ENCODE assay signal across 16 cellular contexts in genomic region chr1:230807551-230808267, GRCh38.
DNase-seq lines count a peak whose midpoint lies in the region; ATAC-seq and TF ChIP-seq lines count a peak whose summit lies in the region.
"Had no signal": no experiment of that assay in that cellular context is flagged by ENCODE, and none has a peak within 500 bp of the region (broad histone marks: within the 10 kb centered on the region; RNA-seq: fewer than 3 reads in every experiment).

No MANE protein-coding gene starts in this region.

- peak overlapping the region; percentile 55 for H2AFZ ChIP-seq in GM23248

- in situ Hi-C loops in GM23248 (cut with MboI): no loop called here

- H3K9me3 ChIP-seq in GM23248 (ENCODE audit: low read depth): peaks cover 3% of the 10 kb centered on the region
- H3K9me3 ChIP-seq: lower lobe of right lung, neutrophil had no signal

- H3K27ac ChIP-seq in GM23248 (no peak overlapping the region), coronary artery (peak overlapping the region; percentile 54 to 61)
- H3K27ac ChIP-seq: lower lobe of right lung, neutrophil had no signal

- intact Hi-C loops in sciatic nerve (cut with DNase I): no loop called here

- H3K4me1 ChIP-seq in GM23248 (ENCODE audit: insufficient read depth): no peaks in the 10 kb centered on the region
- H3K4me1 ChIP-seq: lower lobe of right lung had no signal

- H3K9me2 ChIP-seq in GM23248 (ENCODE audit: insufficient read depth): no peaks in the 10 kb centered on the region

- H3K9ac ChIP-seq in GM23248: no peak overlapping the region

- no peaks in the 10 kb centered on the region for H3K36me3 ChIP-seq in GM23248 (ENCODE audit: low read depth)
- H3K36me3 ChIP-seq: lower lobe of right lung, neutrophil had no signal

- no peak for TF ChIP-seq CTCF in coronary artery (IDR thresholded peaks at IDR 0.05)

- no peaks in the 10 kb centered on the region for H3F3A ChIP-seq in GM23248 (ENCODE audit: insufficient read depth)

- no peaks in the 10 kb centered on the region for H3K79me2 ChIP-seq in GM23248 (ENCODE audit: insufficient read depth)

- peak; percentile 87 for ATAC-seq in sciatic nerve
- ATAC-seq in GM18502 (IDR thresholded peaks at IDR 0.05; ENCODE audit: poor library complexity, unreplicated experiment): no peak
- ATAC-seq in GM19023 (IDR thresholded peaks at IDR 0.05; ENCODE audit: unreplicated experiment): no peak
- ATAC-seq in GM19395 (IDR thresholded peaks at IDR 0.05; ENCODE audit: unreplicated experiment): no peak
- ATAC-seq: activated T-cell treated with anti-CD3 and anti-CD28 coated beads, Interleukin-2, amount 50 U/mL, for 4 hours; esophagus mucosa; lower lobe of right lung had no signal

- H3K4me2 ChIP-seq in GM23248 (ENCODE audit: unreplicated experiment): no peak overlapping the region

- H3K27me3 ChIP-seq in GM23248 (replicated peaks; ENCODE audit: insufficient read depth): no peaks in the 10 kb centered on the region
- H3K27me3 ChIP-seq: neutrophil had no signal

- WGBS in GM23248 (ENCODE audit: low coverage in 1 of 2, low lambda C conversion rate in 2 of 2, missing lambda C conversion rate in 2 of 2), 2 experiments: 30% methylated on average over 3 of the region's 3 CpGs

- H3K4me3 ChIP-seq in GM23248 (no peak overlapping the region), coronary artery (no peak overlapping the region)
- H3K4me3 ChIP-seq: lower lobe of right lung had no signal

- H4K20me1 ChIP-seq in GM23248 (ENCODE audit: insufficient read depth): no peaks in the 10 kb centered on the region

- DNase-seq in GM23248 (no peak), coronary artery (ENCODE audit: low spot score) (peak; percentile 67), islet precursor cell (peak; percentile 22), sciatic nerve (ENCODE audit: low spot score) (peak; percentile 30)
- DNase-seq in activated CD4-positive, CD25-positive, alpha-beta regulatory T cell treated with anti-CD3 and anti-CD28 coated beads, Interleukin-2, amount 50 U/mL, for 72 hours: no peak
- DNase-seq: activated naive CD8-positive, alpha-beta T cell treated with anti-CD3 and anti-CD28 coated beads, Interleukin-2, amount 10 ng/mL, durations not matched to agents 7 days and 5 days; activated T-cell treated with anti-CD3 and anti-CD28 coated beads, Interleukin-2, amount 50 U/mL, for 4 hours; GDM1; lower lobe of right lung; NCI-H2029 treated with DMSO at 0.1 percent for 48 hours; RPMI8226 had no signal

Comparison
In these comparisons a context has a peak if more than half of its experiments do, and no peak if none do; other contexts are left out.
1. DNase-seq: peak in coronary artery (single experiment), islet precursor cell (single experiment) and sciatic nerve (single experiment); none in GM23248 (single experiment) and activated CD4-positive, CD25-positive, alpha-beta regulatory T cell treated with anti-CD3 and anti-CD28 coated beads, Interleukin-2, amount 50 U/mL, for 72 hours (single experiment).